8 cellular contexts compared by ENCODE assay signal in genomic region chr5:180072256-180072548, GRCh38. TPM values are rescaled to one million over a fixed set of nuclear protein-coding genes. Genes with fewer than 3 reads are reported as not detected.
DNase-seq lines count a peak whose midpoint lies in the region; ATAC-seq and TF ChIP-seq lines count a peak whose summit lies in the region.

No MANE protein-coding gene starts in this region.

- no TSS peak for BruUV-seq in A673 (replicated peaks; lab: Mats Ljungman, UMichigan)

- H3K27me3 ChIP-seq in A673 (replicated peaks; ENCODE audit: insufficient read depth, low read depth, low read length, poor library complexity) (no peaks in the 10 kb centered on the region), MG63 (no peaks in the 10 kb centered on the region), neuron (ENCODE audit: insufficient read depth, low read length) (no peaks in the 10 kb centered on the region)

- H3K4me3 ChIP-seq in A673 (ENCODE audit: low read depth, low read length, poor library complexity, severe bottlenecking): peak overlapping the region; percentile 70
- H3K4me3 ChIP-seq in MG63: peak overlapping the region; percentile 70
- peak overlapping the region; percentile 78 for H3K4me3 ChIP-seq in neuron (ENCODE audit: low read length)
- H3K4me3 ChIP-seq in mucosa of descending colon: no peak overlapping the region

- peak overlapping the region; percentile 82 for H3K27ac ChIP-seq in A673 (ENCODE audit: low read depth, low read length, poor library complexity, severe bottlenecking)
- H3K27ac ChIP-seq in cingulate gyrus (ENCODE audit: low read depth, low read length): peak overlapping the region; percentile 98

- no peak for ATAC-seq in mucosa of descending colon

- intact Hi-C loops in A673 (cut with micrococcal nuclease; ENCODE audit: unreplicated experiment): no loop called here
- intact Hi-C loops in mucosa of descending colon (cut with DNase I, micrococcal nuclease): no loop called here

- peaks cover 7% of the 10 kb centered on the region for H3K9me3 ChIP-seq in A673 (ENCODE audit: low read depth, low read length, poor library complexity, severe bottlenecking)
- peaks cover 8% of the 10 kb centered on the region for H3K9me3 ChIP-seq in MG63
- H3K9me3 ChIP-seq in neuron (ENCODE audit: low read length): no peaks in the 10 kb centered on the region
- H3K9me3 ChIP-seq in mucosa of descending colon: no peaks in the 10 kb centered on the region

- TF ChIP-seq CTCF in A673 (conservative IDR thresholded peaks at IDR 0.05; ENCODE audit: low read depth, low read length): no peak
- no peak for TF ChIP-seq CTCF in mucosa of descending colon (IDR thresholded peaks at IDR 0.05)

- DNase-seq in A673 (ENCODE audit: low spot score) (no peak), MG63 (no peak), GM03348 (ENCODE audit: low spot score) (no peak), NCI-H69 (lab: John Stamatoyannopoulos, UW) (no peak), amniotic stem cell (lab: John Stamatoyannopoulos, UW) (no peak), mucosa of descending colon (no peak)

- POLR2A ChIA-PET in A673 (lab: Charles Lee; ENCODE audit: low non-redundant PET): no interaction called here

- H3K4me1 ChIP-seq in A673 (ENCODE audit: insufficient read depth, low read length, poor library complexity, severe bottlenecking) (peaks cover 27% of the 10 kb centered on the region), neuron (ENCODE audit: insufficient read depth, low read length) (peaks cover 26% of the 10 kb centered on the region), mucosa of descending colon (ENCODE audit: low read depth) (peaks cover 5% of the 10 kb centered on the region)

- H3K36me3 ChIP-seq in A673 (ENCODE audit: insufficient read depth, low read length, poor library complexity, severe bottlenecking): no peaks in the 10 kb centered on the region
- H3K36me3 ChIP-seq in MG63: no peaks in the 10 kb centered on the region
- H3K36me3 ChIP-seq in neuron (ENCODE audit: insufficient read depth, low read length): no peaks in the 10 kb centered on the region
- no peaks in the 10 kb centered on the region for H3K36me3 ChIP-seq in mucosa of descending colon (ENCODE audit: low read depth)

- CTCF ChIA-PET in A673 (lab: Charles Lee): no interaction called here

- no peak overlapping the region for H2AFZ ChIP-seq in neuron (ENCODE audit: low read depth, low read length)

RNA-seq across cellular contexts. Expression of gene RNF130, which starts 0.6 kb away (rescaled TPM):
- total RNA-seq in A673 (2021): 31.4 and 31.6 TPM in 2 replicates
- total RNA-seq in MG63 (2014; rRNA removed; shearing (Covaris generic); ENCODE audit: low replicate concordance): 92.1 and 92.7 TPM in 2 replicates
- total RNA-seq in mucosa of descending colon: 10 to 100 TPM; 36.1 to 75.7 (median 56.1) TPM
